In genomic region chr19:12052057-12052570, GRCh38 we compare ENCODE assay signal across 9 cellular contexts. TPM values are rescaled to one million over a fixed set of nuclear protein-coding genes. Genes with fewer than 3 reads are reported as not detected.
DNase-seq lines count a peak whose midpoint lies in the region; ATAC-seq and TF ChIP-seq lines count a peak whose summit lies in the region.
"Had no signal": no experiment of that assay in that cellular context is flagged by ENCODE, and none has a peak within 500 bp of the region (broad histone marks: within the 10 kb centered on the region; RNA-seq: fewer than 3 reads in every experiment).

No MANE protein-coding gene starts in this region.

- peaks cover 13 to 17% (median 16%) of the 10 kb centered on the region in 3 donors for H3K4me1 Mint-ChIP-seq in CD8-positive, alpha-beta memory T cell
- H3K4me1 Mint-ChIP-seq in WTC11 = peaks cover 18% of the 10 kb centered on the region
- peaks cover 21% of the 10 kb centered on the region for H3K4me1 Mint-ChIP-seq in stimulated activated naive CD8-positive, alpha-beta T cell treated with anti-CD3 and anti-CD28 coated beads, Interleukin-15, amount 100 ng/mL, for 72 hours

- H3K36me3 Mint-ChIP-seq in CD8-positive, alpha-beta memory T cell = peaks cover 0 to 7% (median 2%) of the 10 kb centered on the region in 3 donors
- peaks cover 33% of the 10 kb centered on the region for H3K36me3 Mint-ChIP-seq in WTC11

- ATAC-seq in HG02678 (IDR thresholded peaks at IDR 0.05; ENCODE audit: unreplicated experiment) (peak; percentile 18), WTC11 (no peak), GM21619 (IDR thresholded peaks at IDR 0.05; ENCODE audit: unreplicated experiment) (no peak)
- ATAC-seq in stimulated activated naive CD8-positive, alpha-beta T cell treated with anti-CD3 and anti-CD28 coated beads, Interleukin-15, amount 100 ng/mL, for 72 hours = peak; percentile 51

- no peaks in the 10 kb centered on the region for H3K36me3 ChIP-seq in CD8-positive, alpha-beta memory T cell (ENCODE audit: insufficient read depth, low read length)
- H3K36me3 ChIP-seq in iPS-20b (ENCODE audit: insufficient read depth, low read depth, low read length) = peaks cover 9% of the 10 kb centered on the region; the same call in 1 of the 2 replicates

- H3K27ac ChIP-seq in CD8-positive, alpha-beta memory T cell (ENCODE audit: low read depth, low read length) = no peak overlapping the region
- peak overlapping the region; percentile 82 for H3K27ac ChIP-seq in iPS-20b (ENCODE audit: low read length)

- H3K4me1 ChIP-seq in CD8-positive, alpha-beta memory T cell (ENCODE audit: insufficient read depth, low read length) = no peaks in the 10 kb centered on the region
- H3K4me1 ChIP-seq in iPS-20b (ENCODE audit: insufficient read depth, low read length) = no peaks in the 10 kb centered on the region

- DNase-seq in CD8-positive, alpha-beta memory T cell = peak in 1 of 5 donors; percentile 9
- no peak for DNase-seq in WTC11 (ENCODE audit: low spot score)
- DNase-seq in stimulated activated naive CD8-positive, alpha-beta T cell treated with anti-CD3 and anti-CD28 coated beads, Interleukin-15, amount 100 ng/mL, for 72 hours = peak; percentile 14 to 21
- DNase-seq in LoVo (ENCODE audit: low spot score) = no peak
- no peak for DNase-seq in GM10266 (ENCODE audit: extremely low spot score)

- TF ChIP-seq CTCF in WTC11 (IDR thresholded peaks at IDR 0.05) = no peak
- TF ChIP-seq CTCF in GM10266 (IDR thresholded peaks at IDR 0.05; ENCODE audit: control insufficient read depth, insufficient read depth, low read depth, missing control alignments) = no peak

- peak overlapping the region; percentile 85; the same call in 1 of the 2 replicates for H3K9ac ChIP-seq in iPS-20b (ENCODE audit: low read depth, low read length)

- no peaks in the 10 kb centered on the region for H3K27me3 ChIP-seq in CD8-positive, alpha-beta memory T cell (ENCODE audit: insufficient read depth, low read length, poor library complexity, severe bottlenecking)
- H3K27me3 ChIP-seq in iPS-20b (ENCODE audit: insufficient read depth, low read length) = no peaks in the 10 kb centered on the region; the same call in 1 of the 2 replicates

- peaks cover 0 to 25% (median 10%) of the 10 kb centered on the region in 5 donors for H3K9me3 Mint-ChIP-seq in CD8-positive, alpha-beta memory T cell
- H3K9me3 Mint-ChIP-seq in WTC11 = peaks cover 12% of the 10 kb centered on the region
- peaks cover 4 to 7% of the 10 kb centered on the region in 2 donors for H3K9me3 Mint-ChIP-seq in stimulated activated naive CD8-positive, alpha-beta T cell treated with anti-CD3 and anti-CD28 coated beads, Interleukin-15, amount 100 ng/mL, for 72 hours

- POLR2A ChIA-PET in CD8-positive, alpha-beta memory T cell (lab: Charles Lee) = no interaction called here
- POLR2A ChIA-PET in WTC11 (lab: Charles Lee) = interaction anchor here (0.6 to 3.6 kb wide), 10 partner anchors 13 to 254 kb away, joined by 3 to 34 read pairs (median 8); partner anchors contain the start of genes ZNF20, ZNF433, ZNF763 and ZNF844

- CTCF ChIA-PET in CD8-positive, alpha-beta memory T cell (lab: Charles Lee) = interaction anchor here (0.6 to 1.5 kb wide), 4 partner anchors 9 to 254 kb away, joined by 3 read pairs; no protein-coding TSS in a partner anchor
- CTCF ChIA-PET in WTC11 (lab: Charles Lee) = interaction anchor here (0.7 to 2.5 kb wide), 13 partner anchors 13 to 172 kb away, joined by 3 to 20 read pairs (median 10); partner anchors contain the start of genes ZNF20, ZNF433, ZNF700 and ZNF763

- H3K27me3 Mint-ChIP-seq in CD8-positive, alpha-beta memory T cell = peaks cover 8 to 20% of the 10 kb centered on the region in 2 donors
- peaks cover 2% of the 10 kb centered on the region; the same call in 1 of the 2 replicates for H3K27me3 Mint-ChIP-seq in WTC11 (ENCODE audit: low read depth)
- H3K27me3 Mint-ChIP-seq in stimulated activated naive CD8-positive, alpha-beta T cell treated with anti-CD3 and anti-CD28 coated beads, Interleukin-15, amount 100 ng/mL, for 72 hours = peaks cover 42% of the 10 kb centered on the region

- no peaks in the 10 kb centered on the region for H3K9me3 ChIP-seq in CD8-positive, alpha-beta memory T cell (ENCODE audit: low read length)
- H3K9me3 ChIP-seq in iPS-20b (ENCODE audit: insufficient read depth, low read depth, low read length) = peaks cover 10% of the 10 kb centered on the region

- H3K4me3 ChIP-seq in CD8-positive, alpha-beta memory T cell (ENCODE audit: low read length) = peak overlapping the region; percentile 54
- H3K4me3 ChIP-seq in iPS-20b (ENCODE audit: low read length) = peak overlapping the region; percentile 91

- peak overlapping the region in 2 of 8 donors; percentile 47 to 55 for H3K27ac Mint-ChIP-seq in CD8-positive, alpha-beta memory T cell
- H3K27ac Mint-ChIP-seq in WTC11 = peak overlapping the region; percentile 88
- peak overlapping the region in 1 of 2 donors; percentile 77 for H3K27ac Mint-ChIP-seq in stimulated activated naive CD8-positive, alpha-beta T cell treated with anti-CD3 and anti-CD28 coated beads, Interleukin-15, amount 100 ng/mL, for 72 hours

- H3K4me3 Mint-ChIP-seq in CD8-positive, alpha-beta memory T cell = peak overlapping the region; percentile 61 to 84 (median 80)
- H3K4me3 Mint-ChIP-seq in WTC11 = peak overlapping the region; percentile 91
- peak overlapping the region; percentile 88 to 90 for H3K4me3 Mint-ChIP-seq in stimulated activated naive CD8-positive, alpha-beta T cell treated with anti-CD3 and anti-CD28 coated beads, Interleukin-15, amount 100 ng/mL, for 72 hours

TF ChIP-seq in WTC11, 78 proteins besides CTCF, POLR2A, EP300 and RAD21:
- TF ChIP-seq, protein P1, sequence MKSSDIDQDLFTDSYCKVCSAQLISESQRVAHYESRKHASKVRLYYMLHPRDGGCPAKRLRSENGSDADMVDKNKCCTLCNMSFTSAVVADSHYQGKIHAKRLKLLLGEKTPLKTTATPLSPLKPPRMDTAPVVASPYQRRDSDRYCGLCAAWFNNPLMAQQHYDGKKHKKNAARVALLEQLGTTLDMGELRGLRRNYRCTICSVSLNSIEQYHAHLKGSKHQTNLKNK (CRISPR knock-in tag; IDR thresholded peaks at IDR 0.05) = no peak
- no peak for TF ChIP-seq ZNF219 (CRISPR knock-in tag; IDR thresholded peaks at IDR 0.05; ENCODE audit: borderline replicate concordance)

RNA-seq across cellular contexts. Expression of gene ZNF878, which starts 0.6 kb away (rescaled TPM):
- under 1 TPM; 0.55 to 0.72 TPM for total RNA-seq in CD8-positive, alpha-beta memory T cell
- polyA plus RNA-seq in CD8-positive, alpha-beta memory T cell = 0.12 TPM
- total RNA-seq in WTC11 (2021) = 10.1 to 12.5 TPM (median 10.7 TPM) in 3 replicates
- total RNA-seq: NCI-H460 had no signal

RNA-seq across cellular contexts. Expression of gene ZNF844, which starts 12.4 kb away (rescaled TPM):
- 1 to 10 TPM; 5.4 to 5.7 TPM for total RNA-seq in CD8-positive, alpha-beta memory T cell
- 3.6 TPM for polyA plus RNA-seq in CD8-positive, alpha-beta memory T cell
- total RNA-seq in WTC11 (2021) = 9.1 to 10.5 TPM (median 9.4 TPM) in 3 replicates
- total RNA-seq: NCI-H460 had no signal

RNA-seq across cellular contexts. Expression of gene ZNF433, which starts 16.6 kb away (rescaled TPM):
- total RNA-seq in CD8-positive, alpha-beta memory T cell = under 1 TPM; 0.35 to 0.58 TPM
- polyA plus RNA-seq in CD8-positive, alpha-beta memory T cell = 3.2 TPM
- total RNA-seq in WTC11 (2021) = 2.9 TPM in 3 replicates
- total RNA-seq: NCI-H460 had no signal

Comparison
In these comparisons a context has a peak if more than half of its experiments do, and no peak if none do; other contexts are left out.
1. DNase-seq: peak in stimulated activated naive CD8-positive, alpha-beta T cell treated with anti-CD3 and anti-CD28 coated beads, Interleukin-15, amount 100 ng/mL, for 72 hours (2 of 2); none in WTC11 (single experiment), LoVo (single experiment) and GM10266 (single experiment).
2. ATAC-seq: peak in HG02678 (single experiment) and stimulated activated naive CD8-positive, alpha-beta T cell treated with anti-CD3 and anti-CD28 coated beads, Interleukin-15, amount 100 ng/mL, for 72 hours (single experiment); none in WTC11 (single experiment) and GM21619 (single experiment).
3. Peak in every context shown above with its lines, with median percentiles within 50 percentile points of each other: H3K4me3 Mint-ChIP-seq.